In genomic region chr15:96619171-96619570, GRCh38 we compare ENCODE assay signal across 20 cellular contexts.
DNase-seq lines count a peak whose midpoint lies in the region; TF ChIP-seq lines count a peak whose summit lies in the region.
"Had no signal": no experiment of that assay in that cellular context is flagged by ENCODE, and none has a peak within 500 bp of the region (broad histone marks: within the 10 kb centered on the region; RNA-seq: fewer than 3 reads in every experiment).

No MANE protein-coding gene starts in this region.

- H3K9ac ChIP-seq in endodermal cell (ENCODE audit: extremely low read depth, low read length, poor library complexity, severe bottlenecking) = no peak overlapping the region
- H3K9ac ChIP-seq in mesendoderm (ENCODE audit: low read length) = no peak overlapping the region
- H3K9ac ChIP-seq: BLaER1 treated with 17β-estradiol and CSF1 and Interleukin-3, amounts not matched to agents 10 nM and 100 nM had no signal

- H2AK5ac ChIP-seq in mesendoderm (ENCODE audit: low read length) = no peak overlapping the region

- H3K27me3 ChIP-seq in H7 (ENCODE audit: control insufficient read depth, insufficient read depth, low read length) = no peaks in the 10 kb centered on the region
- no peaks in the 10 kb centered on the region for H3K27me3 ChIP-seq in endodermal cell (ENCODE audit: control insufficient read depth, insufficient read depth, low read length, poor library complexity, severe bottlenecking)
- H3K27me3 ChIP-seq in mesendoderm (ENCODE audit: insufficient read depth, low read length, poor library complexity) = no peaks in the 10 kb centered on the region
- H3K27me3 ChIP-seq: BLaER1 treated with 17β-estradiol and CSF1 and Interleukin-3, amounts not matched to agents 10 nM and 100 nM; SJSA1 had no signal

- H3K79me2 ChIP-seq in mesendoderm (ENCODE audit: control insufficient read depth, insufficient read depth, low read length) = no peaks in the 10 kb centered on the region

- H3K36me3 ChIP-seq in H7 (replicated peaks; ENCODE audit: control insufficient read depth, insufficient read depth, low read length) (no peaks in the 10 kb centered on the region), endodermal cell (ENCODE audit: control insufficient read depth, insufficient read depth, low read length) (no peaks in the 10 kb centered on the region), mesendoderm (ENCODE audit: control insufficient read depth, insufficient read depth, low read length) (no peaks in the 10 kb centered on the region)
- H3K36me3 ChIP-seq: BLaER1 treated with 17β-estradiol and CSF1 and Interleukin-3, amounts not matched to agents 10 nM and 100 nM; SJSA1 had no signal

- H2BK5ac ChIP-seq in mesendoderm (ENCODE audit: low read length) = no peak overlapping the region

- no peak overlapping the region for H3K18ac ChIP-seq in mesendoderm (ENCODE audit: low read length)

- H3K27ac Mint-ChIP-seq in endodermal cell (no peak overlapping the region), glutamatergic neuron (ENCODE audit: unreplicated experiment) (no peak overlapping the region)
- H3K27ac Mint-ChIP-seq: CD4-positive, alpha-beta memory T cell; IgD-negative memory B cell; T-helper 1 cell treated with Interleukin-12 subunit alpha and Interleukin-12 subunit beta and Interleukin-4 antibody, amounts not matched to agents 30 μg/mL and 1 μg/mL, for 36 hours had no signal

- H3K23ac ChIP-seq in mesendoderm (ENCODE audit: low read length) = no peak overlapping the region

- no peak overlapping the region for H3K56ac ChIP-seq in mesendoderm (ENCODE audit: low read length)

- H3K4me1 ChIP-seq in endodermal cell (ENCODE audit: control insufficient read depth, insufficient read depth, low read length) (peaks cover 3% of the 10 kb centered on the region), mesendoderm (ENCODE audit: control insufficient read depth, low read depth, low read length) (no peaks in the 10 kb centered on the region)
- H3K4me1 ChIP-seq: BLaER1 treated with 17β-estradiol and CSF1 and Interleukin-3, amounts not matched to agents 10 nM and 100 nM; SJSA1 had no signal

- no peak overlapping the region for H4K8ac ChIP-seq in mesendoderm (ENCODE audit: low read depth, low read length)

- H3K9me3 ChIP-seq in endodermal cell (ENCODE audit: control insufficient read depth, low read length) = peaks cover 4% of the 10 kb centered on the region
- H3K9me3 ChIP-seq: SJSA1 had no signal

- no peak overlapping the region for H3K4me3 ChIP-seq in H7 (ENCODE audit: insufficient read depth, low read depth, low read length)
- no peak overlapping the region for H3K4me3 ChIP-seq in endodermal cell (ENCODE audit: low read length)
- H3K4me3 ChIP-seq in mesendoderm (ENCODE audit: low read length) = no peak overlapping the region
- H3K4me3 ChIP-seq: BLaER1 treated with 17β-estradiol and CSF1 and Interleukin-3, amounts not matched to agents 10 nM and 100 nM; SJSA1 had no signal

- H3K36me3 Mint-ChIP-seq in endodermal cell (ENCODE audit: low read depth) (peaks cover 1% of the 10 kb centered on the region), glutamatergic neuron (ENCODE audit: unreplicated experiment) (no peaks in the 10 kb centered on the region)
- H3K36me3 Mint-ChIP-seq: CD4-positive, alpha-beta memory T cell; IgD-negative memory B cell had no signal

- H3K4me3 Mint-ChIP-seq in endodermal cell = no peak overlapping the region
- H3K4me3 Mint-ChIP-seq in glutamatergic neuron (ENCODE audit: unreplicated experiment) = no peak overlapping the region
- H3K4me3 Mint-ChIP-seq: CD4-positive, alpha-beta memory T cell; H9; IgD-negative memory B cell; T-helper 1 cell treated with Interleukin-12 subunit alpha and Interleukin-12 subunit beta and Interleukin-4 antibody, amounts not matched to agents 30 μg/mL and 1 μg/mL, for 36 hours had no signal

- H3K27ac ChIP-seq in endodermal cell (ENCODE audit: low read depth, low read length) (no peak overlapping the region), mesendoderm (ENCODE audit: low read depth, low read length) (no peak overlapping the region)
- H3K27ac ChIP-seq: BLaER1 treated with 17β-estradiol and CSF1 and Interleukin-3, amounts not matched to agents 10 nM and 100 nM; SJSA1 had no signal

- H3K9me3 Mint-ChIP-seq in endodermal cell (peaks cover 6% of the 10 kb centered on the region), glutamatergic neuron (ENCODE audit: unreplicated experiment) (no peaks in the 10 kb centered on the region)
- H3K9me3 Mint-ChIP-seq: T-helper 1 cell treated with Interleukin-12 subunit alpha and Interleukin-12 subunit beta and Interleukin-4 antibody, amounts not matched to agents 30 μg/mL and 1 μg/mL, for 36 hours had no signal

- DNase-seq in H7 (peak; percentile 2), NCI-H460 (ENCODE audit: extremely low read depth, low read depth) (peak; percentile 6), endodermal cell (peak; percentile 56), mesendoderm (peak; percentile 22), glutamatergic neuron (no peak), NK-92 (lab: John Stamatoyannopoulos, UW; ENCODE audit: unreplicated experiment) (no peak), LoVo (ENCODE audit: low spot score) (no peak), HT-29 (ENCODE audit: low spot score) (no peak)
- DNase-seq: ACHN; CD4-positive, alpha-beta memory T cell; GF-D8; H9; NCI-H1694 treated with DMSO at 0.1 percent for 48 hours; NCI-H524; NCI-H82; OCI-M1 had no signal

- TF ChIP-seq CTCF in endodermal cell (conservative IDR thresholded peaks at IDR 0.05) (no peak), glutamatergic neuron (IDR thresholded peaks at IDR 0.05; ENCODE audit: partially characterized antibody, unreplicated experiment) (no peak)

- H3K27me3 Mint-ChIP-seq in endodermal cell (ENCODE audit: insufficient read depth) = no peaks in the 10 kb centered on the region
- no peaks in the 10 kb centered on the region for H3K27me3 Mint-ChIP-seq in glutamatergic neuron (ENCODE audit: unreplicated experiment)
- H3K27me3 Mint-ChIP-seq: CD4-positive, alpha-beta memory T cell; IgD-negative memory B cell had no signal

- H3K79me1 ChIP-seq in mesendoderm (ENCODE audit: low read length) = no peaks in the 10 kb centered on the region

- H3K4ac ChIP-seq in mesendoderm (ENCODE audit: low read depth, low read length) = no peak overlapping the region

- no peak overlapping the region for H4K5ac ChIP-seq in mesendoderm (ENCODE audit: low read length)

- 38 to 46% methylated on average over 5 to 6 of the region's 6 CpGs for WGBS in endodermal cell (ENCODE audit: insufficient coverage in 1 of 2, insufficient read length in 1 of 2), 2 experiments
- no CpG with 5 or more reads among the region's 6 CpGs for WGBS in mesendoderm (ENCODE audit: extremely low coverage, insufficient coverage, low lambda C conversion rate)

- no peak overlapping the region for H2BK15ac ChIP-seq in mesendoderm (replicated peaks; ENCODE audit: low read depth)

- H3K4me2 ChIP-seq in mesendoderm (ENCODE audit: low read length) = no peak overlapping the region
- H3K4me2 ChIP-seq: BLaER1 treated with 17β-estradiol and CSF1 and Interleukin-3, amounts not matched to agents 10 nM and 100 nM had no signal

- H2BK120ac ChIP-seq in mesendoderm (ENCODE audit: low read depth, low read length) = no peak overlapping the region

- peaks cover 27% of the 10 kb centered on the region for H3K4me1 Mint-ChIP-seq in endodermal cell
- H3K4me1 Mint-ChIP-seq in glutamatergic neuron (ENCODE audit: low read depth, unreplicated experiment) = peaks cover 1% of the 10 kb centered on the region
- H3K4me1 Mint-ChIP-seq: CD4-positive, alpha-beta memory T cell; IgD-negative memory B cell had no signal

Comparison
In these comparisons a context has a peak if more than half of its experiments do, and no peak if none do; other contexts are left out.
1. DNase-seq: peak in H7 (single experiment), NCI-H460 (single experiment), endodermal cell (single experiment) and mesendoderm (single experiment); none in glutamatergic neuron (single experiment), NK-92 (single experiment), LoVo (single experiment) and HT-29 (single experiment).